ENCODE assay signal across 8 cellular contexts in genomic region chr1:61588736-61589381, GRCh38.
DNase-seq lines count a peak whose midpoint lies in the region; ATAC-seq and TF ChIP-seq lines count a peak whose summit lies in the region.

No MANE protein-coding gene starts in this region.

- WGBS in heart right ventricle, 2 donors: 53 to 61% methylated on average over 6 of the region's 6 CpGs

- no peak overlapping the region for H3K4me3 ChIP-seq in HAP-1
- H3K4me3 ChIP-seq in heart right ventricle: no peak overlapping the region

- TF ChIP-seq CTCF in heart right ventricle (IDR thresholded peaks at IDR 0.05): peak; percentile 40 to 75 (median 69)

- in situ Hi-C loops in HAP-1 (cut with MboI; ENCODE audit: low sequenced_read_pairs): loop anchor here (10.0 kb wide), 1 partner anchor 614 kb away; no protein-coding TSS in a partner anchor

- no peaks in the 10 kb centered on the region for H3K36me3 ChIP-seq in HAP-1 (replicated peaks)
- H3K36me3 ChIP-seq in heart right ventricle: no peaks in the 10 kb centered on the region

- H3K27me3 ChIP-seq in HAP-1 (ENCODE audit: low read depth) (no peaks in the 10 kb centered on the region), heart right ventricle (no peaks in the 10 kb centered on the region)

- H3K9me3 ChIP-seq in HAP-1: no peaks in the 10 kb centered on the region
- H3K9me3 ChIP-seq in heart right ventricle: no peaks in the 10 kb centered on the region

- peak; percentile 50 to 83 (median 74) for ATAC-seq in heart right ventricle
- no peak for ATAC-seq in GM18858 (IDR thresholded peaks at IDR 0.05; ENCODE audit: unreplicated experiment)

- DNase-seq in GDM1 (lab: John Stamatoyannopoulos, UW) (peak; percentile 20), HAP-1 (ENCODE audit: low spot score in 2 of 2) (peak; percentile 63 to 84), LoVo (ENCODE audit: low spot score) (peak; percentile 77), SHP77 (lab: John Stamatoyannopoulos, UW) (peak; percentile 59 to 65), heart right ventricle (peak; percentile 36 to 52), smooth muscle cell of the brain vasculature (ENCODE audit: low read depth, low spot score) (peak; percentile 46)
- DNase-seq in activated naive CD4-positive, alpha-beta T cell (lab: John Stamatoyannopoulos, UW): peak in 3 of 4 experiments; percentile 2 to 31 (median 15)

- intact Hi-C loops in heart right ventricle (cut with DNase I): loop anchor here in 6 of 10 donors (2.0 to 10.0 kb wide), 8 partner anchors 114 to 618 kb away; no protein-coding TSS in a partner anchor

- no peak overlapping the region for H3K27ac ChIP-seq in heart right ventricle

- H3K4me1 ChIP-seq in HAP-1 (no peaks in the 10 kb centered on the region), heart right ventricle (no peaks in the 10 kb centered on the region)

Comparison
In these comparisons a context has a peak if more than half of its experiments do, and no peak if none do; other contexts are left out.
1. DNase-seq: peak in every context shown above with its lines; median percentile 77 in LoVo; 74 in HAP-1; 62 in SHP77; 46 in smooth muscle cell of the brain vasculature; 44 in heart right ventricle; 20 in GDM1; 15 in activated naive CD4-positive, alpha-beta T cell.